Comparison of ENCODE assay signal across 17 cellular contexts in the genomic region with DNA sequence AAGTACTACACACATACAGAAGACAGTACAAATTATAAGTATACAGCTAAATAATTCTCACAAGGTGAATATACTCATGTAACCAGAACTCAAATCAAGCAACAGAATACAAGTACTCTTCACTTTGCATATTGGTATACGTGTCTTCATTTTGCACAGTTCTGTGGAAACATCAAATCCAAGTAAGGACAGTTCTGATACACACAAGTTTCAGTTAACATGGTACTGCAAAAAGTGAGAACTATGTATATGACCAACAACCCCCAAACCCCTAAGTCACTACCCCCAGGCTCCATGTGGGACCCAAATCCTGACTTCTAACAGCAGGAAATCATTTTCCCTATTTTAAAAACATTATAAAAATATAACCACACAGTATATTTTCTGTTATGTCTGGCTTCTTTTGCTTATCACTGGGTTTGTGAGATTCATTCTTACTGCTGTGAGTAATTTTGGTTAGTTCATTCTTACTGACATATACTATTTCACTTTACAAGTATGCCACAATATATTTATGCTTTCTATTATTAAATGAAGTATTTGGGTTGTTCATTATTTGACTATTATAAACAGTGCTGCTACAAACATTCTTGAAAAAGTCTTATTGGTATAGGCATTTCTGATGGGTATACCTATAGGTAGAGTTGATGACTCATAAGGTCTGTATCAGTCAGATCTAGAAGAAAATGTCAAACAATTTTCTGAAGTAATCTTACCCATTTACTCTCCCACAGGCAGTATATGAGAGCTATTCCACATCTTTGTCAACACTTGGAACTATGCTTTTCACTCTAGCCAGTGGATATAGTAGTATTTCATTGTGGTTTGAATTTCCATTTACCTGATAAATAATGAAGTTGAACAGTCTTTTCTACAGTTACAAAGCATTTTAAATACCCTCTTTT. TPM values are rescaled to one million over a fixed set of nuclear protein-coding genes. Genes with fewer than 3 reads are reported as not detected.
DNase-seq lines count a peak whose midpoint lies in the region; ATAC-seq, FAIRE-seq and TF ChIP-seq lines count a peak whose summit lies in the region.
"Had no signal": no experiment of that assay in that cellular context is flagged by ENCODE, and none has a peak within 500 bp of the region (broad histone marks: within the 10 kb centered on the region; RNA-seq: fewer than 3 reads in every experiment).

No MANE protein-coding gene starts in this region.

- FAIRE-seq in D721Med (lab: Jason Lieb, UNC), result peak; percentile 55

- H3K4me3 ChIP-seq in HAP-1 (no peak overlapping the region), vagina (no peak overlapping the region)
- H3K4me3 ChIP-seq: right atrium auricular region, suprapubic skin had no signal

- H3K9me3 Mint-ChIP-seq in activated T-helper 17 cell treated with anti-CD3 and anti-CD28 coated beads, Interleukin-2, amount 50 U/mL, for 72 hours, result peaks cover 6% of the 10 kb centered on the region
- H3K9me3 Mint-ChIP-seq: effector memory CD8-positive, alpha-beta T cell had no signal

- peak; percentile 60 for ATAC-seq in GM18907 (IDR thresholded peaks at IDR 0.05; ENCODE audit: unreplicated experiment)
- peak; percentile 57 for ATAC-seq in HG02981 (IDR thresholded peaks at IDR 0.05; ENCODE audit: unreplicated experiment)
- peak; percentile 98 for ATAC-seq in activated T-helper 17 cell treated with anti-CD3 and anti-CD28 coated beads, Interleukin-2, amount 50 U/mL, for 72 hours (replicated peaks)
- ATAC-seq in HG03139 (IDR thresholded peaks at IDR 0.05; ENCODE audit: unreplicated experiment), result no peak
- ATAC-seq: effector memory CD8-positive, alpha-beta T cell; HCT116; left colon had no signal

- H3K36me3 ChIP-seq in HAP-1 (replicated peaks) (no peaks in the 10 kb centered on the region), vagina (no peaks in the 10 kb centered on the region)
- H3K36me3 ChIP-seq: right atrium auricular region, suprapubic skin had no signal

- no peak for TF ChIP-seq POLR2A in vagina (IDR thresholded peaks at IDR 0.05)

- no peak for TF ChIP-seq CTCF in D721Med (IDR thresholded peaks at IDR 0.05; ENCODE audit: insufficient read depth, missing control alignments)
- no peak for TF ChIP-seq CTCF in vagina (IDR thresholded peaks at IDR 0.05)

- no peak for DNase-seq in D721Med (ENCODE audit: insufficient read length, low spot score)
- no peak for DNase-seq in HK-2 (ENCODE audit: unreplicated experiment)
- no peak for DNase-seq in HAP-1 (ENCODE audit: low spot score in 2 of 2)
- no peak for DNase-seq in vagina (ENCODE audit: extremely low spot score in 2 of 2)
- DNase-seq: activated CD4-positive, alpha-beta T cell treated with anti-CD3 and anti-CD28 coated beads, Interleukin-2, amount 50 U/mL, for 1 hour; amygdala; effector memory CD8-positive, alpha-beta T cell; left colon; T1000 had no signal

- intact Hi-C loops in vagina (cut with DNase I), result no loop called here

- in situ Hi-C loops in HAP-1 (cut with MboI; ENCODE audit: low sequenced_read_pairs), result no loop called here

- no peak overlapping the region for H3K27ac ChIP-seq in vagina
- H3K27ac ChIP-seq: neutrophil, right atrium auricular region, suprapubic skin had no signal

- H3K9me3 ChIP-seq in HAP-1, result no peaks in the 10 kb centered on the region; the same call in 1 of the 2 replicates
- peaks cover 7% of the 10 kb centered on the region for H3K9me3 ChIP-seq in vagina
- H3K9me3 ChIP-seq: neutrophil had no signal

- H3K27ac Mint-ChIP-seq in activated T-helper 17 cell treated with anti-CD3 and anti-CD28 coated beads, Interleukin-2, amount 50 U/mL, for 72 hours, result no peak overlapping the region

- H3K4me3 Mint-ChIP-seq in activated T-helper 17 cell treated with anti-CD3 and anti-CD28 coated beads, Interleukin-2, amount 50 U/mL, for 72 hours, result no peak overlapping the region
- H3K4me3 Mint-ChIP-seq: effector memory CD8-positive, alpha-beta T cell had no signal

- H3K27me3 Mint-ChIP-seq in activated T-helper 17 cell treated with anti-CD3 and anti-CD28 coated beads, Interleukin-2, amount 50 U/mL, for 72 hours, result no peaks in the 10 kb centered on the region
- H3K27me3 Mint-ChIP-seq: effector memory CD8-positive, alpha-beta T cell had no signal

- H3K4me1 Mint-ChIP-seq in activated T-helper 17 cell treated with anti-CD3 and anti-CD28 coated beads, Interleukin-2, amount 50 U/mL, for 72 hours, result no peaks in the 10 kb centered on the region

- H3K27me3 ChIP-seq in HAP-1 (ENCODE audit: low read depth) (no peaks in the 10 kb centered on the region), vagina (no peaks in the 10 kb centered on the region)
- H3K27me3 ChIP-seq: neutrophil, right atrium auricular region, suprapubic skin had no signal

- H3K4me1 ChIP-seq in HAP-1 (peaks cover 2% of the 10 kb centered on the region; the same call in 1 of the 2 replicates), vagina (no peaks in the 10 kb centered on the region)
- H3K4me1 ChIP-seq: right atrium auricular region, suprapubic skin had no signal

- H3K36me3 Mint-ChIP-seq in activated T-helper 17 cell treated with anti-CD3 and anti-CD28 coated beads, Interleukin-2, amount 50 U/mL, for 72 hours (ENCODE audit: low read depth), result no peaks in the 10 kb centered on the region

RNA-seq across cellular contexts. Expression of a gene that starts 47.0 kb away (rescaled TPM):
- total RNA-seq in activated T-helper 17 cell treated with anti-CD3 and anti-CD28 coated beads, Interleukin-2, amount 50 U/mL, for 72 hours, result 10 to 100 TPM; 19.4 to 24.2 TPM
- 18.9 TPM for total RNA-seq in vagina

RNA-seq across cellular contexts. Expression of a gene that starts 49.6 kb away (rescaled TPM):
- 10 to 100 TPM; 15.9 to 26.5 TPM for total RNA-seq in activated T-helper 17 cell treated with anti-CD3 and anti-CD28 coated beads, Interleukin-2, amount 50 U/mL, for 72 hours
- 8.8 TPM for total RNA-seq in vagina
